1 cellular context compared by ENCODE assay signal in the genomic region with DNA sequence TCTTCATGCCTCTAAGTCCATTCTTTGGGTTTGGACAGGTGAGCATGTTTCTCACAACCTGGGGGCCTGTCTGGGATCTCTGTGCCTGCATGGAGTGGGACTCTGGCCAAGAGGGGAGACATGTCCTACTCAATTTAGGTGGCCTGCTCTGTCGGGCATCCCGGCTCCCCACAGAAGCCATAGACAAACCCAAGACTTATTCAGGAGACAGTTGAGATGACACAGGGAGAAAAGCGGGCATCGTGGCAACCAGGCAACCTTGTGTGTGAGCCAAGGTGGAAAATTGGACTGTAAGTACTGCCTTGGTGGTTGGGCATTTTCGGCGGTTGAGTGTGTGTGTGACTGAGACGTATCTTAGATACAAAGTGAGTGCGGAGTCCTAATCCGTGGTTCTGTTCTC.
TF ChIP-seq lines count a peak whose summit lies in the region.

No MANE protein-coding gene starts in this region.

TF ChIP-seq in GM23338, 12 proteins besides CTCF, POLR2A, EP300 and RAD21 (continued from another document):
- TF ChIP-seq, protein P1, sequence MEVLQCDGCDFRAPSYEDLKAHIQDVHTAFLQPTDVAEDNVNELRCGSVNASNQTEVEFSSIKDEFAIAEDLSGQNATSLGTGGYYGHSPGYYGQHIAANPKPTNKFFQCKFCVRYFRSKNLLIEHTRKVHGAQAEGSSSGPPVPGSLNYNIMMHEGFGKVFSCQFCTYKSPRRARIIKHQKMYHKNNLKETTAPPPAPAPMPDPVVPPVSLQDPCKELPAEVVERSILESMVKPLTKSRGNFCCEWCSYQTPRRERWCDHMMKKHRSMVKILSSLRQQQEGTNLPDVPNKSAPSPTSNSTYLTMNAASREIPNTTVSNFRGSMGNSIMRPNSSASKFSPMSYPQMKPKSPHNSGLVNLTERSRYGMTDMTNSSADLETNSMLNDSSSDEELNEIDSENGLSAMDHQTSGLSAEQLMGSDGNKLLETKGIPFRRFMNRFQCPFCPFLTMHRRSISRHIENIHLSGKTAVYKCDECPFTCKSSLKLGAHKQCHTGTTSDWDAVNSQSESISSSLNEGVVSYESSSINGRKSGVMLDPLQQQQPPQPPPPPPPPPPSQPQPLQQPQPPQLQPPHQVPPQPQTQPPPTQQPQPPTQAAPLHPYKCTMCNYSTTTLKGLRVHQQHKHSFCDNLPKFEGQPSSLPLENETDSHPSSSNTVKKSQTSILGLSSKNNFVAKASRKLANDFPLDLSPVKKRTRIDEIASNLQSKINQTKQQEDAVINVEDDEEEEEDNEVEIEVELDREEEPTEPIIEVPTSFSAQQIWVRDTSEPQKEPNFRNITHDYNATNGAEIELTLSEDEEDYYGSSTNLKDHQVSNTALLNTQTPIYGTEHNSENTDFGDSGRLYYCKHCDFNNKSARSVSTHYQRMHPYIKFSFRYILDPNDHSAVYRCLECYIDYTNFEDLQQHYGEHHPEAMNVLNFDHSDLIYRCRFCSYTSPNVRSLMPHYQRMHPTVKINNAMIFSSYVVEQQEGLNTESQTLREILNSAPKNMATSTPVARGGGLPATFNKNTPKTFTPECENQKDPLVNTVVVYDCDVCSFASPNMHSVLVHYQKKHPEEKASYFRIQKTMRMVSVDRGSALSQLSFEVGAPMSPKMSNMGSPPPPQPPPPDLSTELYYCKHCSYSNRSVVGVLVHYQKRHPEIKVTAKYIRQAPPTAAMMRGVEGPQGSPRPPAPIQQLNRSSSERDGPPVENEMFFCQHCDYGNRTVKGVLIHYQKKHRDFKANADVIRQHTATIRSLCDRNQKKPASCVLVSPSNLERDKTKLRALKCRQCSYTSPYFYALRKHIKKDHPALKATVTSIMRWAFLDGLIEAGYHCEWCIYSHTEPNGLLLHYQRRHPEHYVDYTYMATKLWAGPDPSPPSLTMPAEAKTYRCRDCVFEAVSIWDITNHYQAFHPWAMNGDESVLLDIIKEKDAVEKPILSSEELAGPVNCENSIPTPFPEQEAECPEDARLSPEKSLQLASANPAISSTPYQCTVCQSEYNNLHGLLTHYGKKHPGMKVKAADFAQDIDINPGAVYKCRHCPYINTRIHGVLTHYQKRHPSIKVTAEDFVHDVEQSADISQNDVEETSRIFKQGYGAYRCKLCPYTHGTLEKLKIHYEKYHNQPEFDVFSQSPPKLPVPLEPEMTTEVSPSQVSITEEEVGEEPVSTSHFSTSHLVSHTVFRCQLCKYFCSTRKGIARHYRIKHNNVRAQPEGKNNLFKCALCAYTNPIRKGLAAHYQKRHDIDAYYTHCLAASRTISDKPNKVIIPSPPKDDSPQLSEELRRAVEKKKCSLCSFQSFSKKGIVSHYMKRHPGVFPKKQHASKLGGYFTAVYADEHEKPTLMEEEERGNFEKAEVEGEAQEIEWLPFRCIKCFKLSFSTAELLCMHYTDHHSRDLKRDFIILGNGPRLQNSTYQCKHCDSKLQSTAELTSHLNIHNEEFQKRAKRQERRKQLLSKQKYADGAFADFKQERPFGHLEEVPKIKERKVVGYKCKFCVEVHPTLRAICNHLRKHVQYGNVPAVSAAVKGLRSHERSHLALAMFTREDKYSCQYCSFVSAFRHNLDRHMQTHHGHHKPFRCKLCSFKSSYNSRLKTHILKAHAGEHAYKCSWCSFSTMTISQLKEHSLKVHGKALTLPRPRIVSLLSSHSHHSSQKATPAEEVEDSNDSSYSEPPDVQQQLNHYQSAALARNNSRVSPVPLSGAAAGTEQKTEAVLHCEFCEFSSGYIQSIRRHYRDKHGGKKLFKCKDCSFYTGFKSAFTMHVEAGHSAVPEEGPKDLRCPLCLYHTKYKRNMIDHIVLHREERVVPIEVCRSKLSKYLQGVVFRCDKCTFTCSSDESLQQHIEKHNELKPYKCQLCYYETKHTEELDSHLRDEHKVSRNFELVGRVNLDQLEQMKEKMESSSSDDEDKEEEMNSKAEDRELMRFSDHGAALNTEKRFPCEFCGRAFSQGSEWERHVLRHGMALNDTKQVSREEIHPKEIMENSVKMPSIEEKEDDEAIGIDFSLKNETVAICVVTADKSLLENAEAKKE (CRISPR knock-in tag; IDR thresholded peaks at IDR 0.05): no peak
- TF ChIP-seq, protein P2, sequence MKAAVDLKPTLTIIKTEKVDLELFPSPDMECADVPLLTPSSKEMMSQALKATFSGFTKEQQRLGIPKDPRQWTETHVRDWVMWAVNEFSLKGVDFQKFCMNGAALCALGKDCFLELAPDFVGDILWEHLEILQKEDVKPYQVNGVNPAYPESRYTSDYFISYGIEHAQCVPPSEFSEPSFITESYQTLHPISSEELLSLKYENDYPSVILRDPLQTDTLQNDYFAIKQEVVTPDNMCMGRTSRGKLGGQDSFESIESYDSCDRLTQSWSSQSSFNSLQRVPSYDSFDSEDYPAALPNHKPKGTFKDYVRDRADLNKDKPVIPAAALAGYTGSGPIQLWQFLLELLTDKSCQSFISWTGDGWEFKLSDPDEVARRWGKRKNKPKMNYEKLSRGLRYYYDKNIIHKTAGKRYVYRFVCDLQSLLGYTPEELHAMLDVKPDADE (IDR thresholded peaks at IDR 0.05): no peak
- TF ChIP-seq JUNB (IDR thresholded peaks at IDR 0.05; ENCODE audit: unreplicated experiment) (no peak), STAT1 (IDR thresholded peaks at IDR 0.05; ENCODE audit: unreplicated experiment) (no peak), ZNF331 (CRISPR knock-in tag; IDR thresholded peaks at IDR 0.05; ENCODE audit: low read depth) (no peak), NANOG (IDR thresholded peaks at IDR 0.05; ENCODE audit: borderline replicate concordance) (no peak), EZH2phosphoT487 (IDR thresholded peaks at IDR 0.05; ENCODE audit: unreplicated experiment) (no peak), ZNF114 (CRISPR knock-in tag; IDR thresholded peaks at IDR 0.05) (no peak)
